8 cellular contexts compared by ENCODE assay signal in genomic region chr10:102119417-102120141, GRCh38.
DNase-seq lines count a peak whose midpoint lies in the region; ATAC-seq and TF ChIP-seq lines count a peak whose summit lies in the region.

No MANE protein-coding gene starts in this region.

- TF ChIP-seq CTCF in brain microvascular endothelial cell (IDR thresholded peaks at IDR 0.05; ENCODE audit: low read depth, low read length, missing control alignments) (no peak), retinal pigment epithelial cell (conservative IDR thresholded peaks at IDR 0.05; ENCODE audit: low read depth, low read length) (no peak)

- H3K36me3 ChIP-seq in brain microvascular endothelial cell (replicated peaks) = no peaks in the 10 kb centered on the region

- peak overlapping the region; percentile 43 for H3K27ac ChIP-seq in brain microvascular endothelial cell

- in situ Hi-C loops in brain microvascular endothelial cell (cut with HindIII; ENCODE audit: low pct_ligation_motif_present, low sequenced_read_pairs) = no loop called here

- H3K27me3 ChIP-seq in brain microvascular endothelial cell (replicated peaks) = no peaks in the 10 kb centered on the region

- peak; percentile 60 for DNase-seq in COLO829 (ENCODE audit: low spot score)
- DNase-seq in HK-2 (ENCODE audit: unreplicated experiment) = peak; percentile 81
- DNase-seq in SW480 (ENCODE audit: low spot score) = peak; percentile 35
- DNase-seq in brain microvascular endothelial cell = peak; percentile 48
- peak in 42 of 51 donors; percentile 4 to 70 (median 39) for DNase-seq in hypothalamus (lab: John Stamatoyannopoulos, UW)
- DNase-seq in retinal pigment epithelial cell (ENCODE audit: low read depth) = no peak

- ATAC-seq in HG03571 (IDR thresholded peaks at IDR 0.05; ENCODE audit: unreplicated experiment) (no peak), HG03097 (IDR thresholded peaks at IDR 0.05; ENCODE audit: low FRiP score, unreplicated experiment) (no peak)

- H3K4me3 ChIP-seq in brain microvascular endothelial cell (ENCODE audit: low read depth, low read length) (peak overlapping the region; percentile 83), retinal pigment epithelial cell (ENCODE audit: low read length) (peak overlapping the region; percentile 84)
